ENCODE assay signal across 8 cellular contexts in the genomic region with DNA sequence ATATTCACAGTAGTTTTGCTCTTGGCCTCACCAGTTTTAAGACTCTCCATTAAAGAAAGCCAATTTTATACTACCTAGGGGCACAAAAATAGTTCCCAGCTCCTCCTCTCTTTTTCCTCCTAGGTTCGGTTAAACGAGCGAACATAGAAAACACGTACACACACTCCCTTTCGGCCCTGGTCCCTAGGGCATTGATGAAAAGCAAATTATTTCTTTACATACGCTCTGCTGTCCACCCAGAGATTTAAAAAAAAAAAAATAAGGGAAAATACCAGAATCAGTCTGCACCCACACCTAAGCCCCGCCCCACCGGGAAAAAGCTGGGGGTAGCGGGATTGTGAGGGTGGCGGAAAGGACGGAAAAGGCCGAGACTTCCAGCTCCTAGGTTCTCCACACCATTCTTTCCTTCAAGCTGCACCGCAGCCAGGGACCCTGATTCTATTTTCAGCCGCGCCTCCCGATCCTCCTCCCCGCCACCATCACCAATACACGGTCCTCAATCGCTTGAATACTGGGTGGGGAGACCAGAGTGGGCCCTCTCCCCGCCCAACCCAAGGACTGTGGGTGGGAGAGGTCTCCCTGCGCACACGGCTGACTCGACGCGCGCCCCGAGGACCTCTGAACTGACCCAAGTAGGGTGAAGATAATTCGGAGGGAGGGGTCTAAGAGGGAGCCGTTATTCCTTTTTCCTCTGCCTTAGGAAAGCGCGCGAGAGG. TPM values are rescaled to one million over a fixed set of nuclear protein-coding genes. Genes with fewer than 3 reads are reported as not detected.
DNase-seq lines count a peak whose midpoint lies in the region; ATAC-seq and TF ChIP-seq lines count a peak whose summit lies in the region.

No MANE protein-coding gene starts in this region.

- WGBS in thyroid gland, 2 donors = 1 to 2% methylated on average over 26 to 32 of the region's 32 CpGs

- ATAC-seq in GM18511 (IDR thresholded peaks at IDR 0.05; ENCODE audit: unreplicated experiment) (peak; percentile 13), HG03520 (IDR thresholded peaks at IDR 0.05; ENCODE audit: unreplicated experiment) (peak; percentile 1)

- H3K36me3 ChIP-seq in BJ (ENCODE audit: control insufficient read depth, insufficient read depth, low read length) (no peaks in the 10 kb centered on the region), thyroid gland (no peaks in the 10 kb centered on the region)

- H3K9me3 ChIP-seq in thyroid gland = no peaks in the 10 kb centered on the region

- TF ChIP-seq POLR2A in thyroid gland (IDR thresholded peaks at IDR 0.05) = no peak

- TF ChIP-seq CTCF in BJ (IDR thresholded peaks at IDR 0.05; ENCODE audit: insufficient read depth, low read depth, low read length) (no peak), thyroid gland (IDR thresholded peaks at IDR 0.05) (no peak)

- CTCF ChIA-PET in BJ (lab: Yijun Ruan, JAX) = interaction anchor here (1.1 kb wide), 1 partner anchor 37 kb away, joined by 3 read pairs; no protein-coding TSS in a partner anchor

- H3K4me3 ChIP-seq in BJ (ENCODE audit: low read depth, low read length) = peak overlapping the region; percentile 100
- H3K4me3 ChIP-seq in thyroid gland (replicated peaks in 1 of 3) = peak overlapping the region; percentile 69 to 94 (median 78)

- DNase-seq in BJ (ENCODE audit: low read depth) = no peak
- peak; percentile 73 for DNase-seq in SK-N-DZ (ENCODE audit: low spot score)
- peak; percentile 36 for DNase-seq in dedifferentiated amniotic fluid mesenchymal stem cell (ENCODE audit: extremely low spot score)
- peak; percentile 40 for DNase-seq in medulla oblongata (ENCODE audit: extremely low spot score)
- DNase-seq in thyroid gland = peak; percentile 48 to 54
- no peak for DNase-seq in MV-4-11 (lab: John Stamatoyannopoulos, UW)

- H3K4me1 ChIP-seq in thyroid gland = peaks cover 13 to 24% of the 10 kb centered on the region in 2 donors

- intact Hi-C loops in thyroid gland (cut with DNase I) = no loop called here

- no peaks in the 10 kb centered on the region for H3K27me3 ChIP-seq in BJ (ENCODE audit: control insufficient read depth, insufficient read depth, low read length)
- no peaks in the 10 kb centered on the region for H3K27me3 ChIP-seq in thyroid gland

- POLR2A ChIA-PET in BJ (lab: Charles Lee) = no interaction called here

- H3K27ac ChIP-seq in thyroid gland = peak overlapping the region; percentile 77 to 95 (median 92)

RNA-seq across cellular contexts. Expression of a gene that starts 0.8 kb away (rescaled TPM):
- 60.6 and 70.2 TPM in 2 replicates for polyA plus RNA-seq in BJ (2011; rRNA removed)
- polyA minus RNA-seq in BJ (2011; rRNA and poly(A)+ RNA removed) = 58.3 and 91.6 TPM in 2 replicates
- 51.5 and 53.3 TPM in 2 replicates for polyA plus RNA-seq in SK-N-DZ (2014; cell fraction: cytosol; rRNA removed)
- polyA plus RNA-seq in SK-N-DZ (2014; cell fraction: nucleus; rRNA removed) = 30.5 and 35.1 TPM in 2 replicates
- total RNA-seq in thyroid gland = 100 to 1,000 TPM in 1 of 4 donors, 10 to 100 TPM in 3; 64.8 to 120 (median 88.0) TPM

RNA-seq across cellular contexts. Expression of a gene that starts 14.3 kb away (rescaled TPM):
- polyA plus RNA-seq in BJ (2011; rRNA removed) = 202 and 322 TPM in 2 replicates
- 55.0 and 80.2 TPM in 2 replicates for polyA minus RNA-seq in BJ (2011; rRNA and poly(A)+ RNA removed)
- polyA plus RNA-seq in SK-N-DZ (2014; cell fraction: cytosol; rRNA removed) = 362 and 398 TPM in 2 replicates
- 163 and 239 TPM in 2 replicates for polyA plus RNA-seq in SK-N-DZ (2014; cell fraction: nucleus; rRNA removed)
- 100 to 1,000 TPM in 3 of 4 donors, 10 to 100 TPM in 1; 71.0 to 236 (median 172) TPM for total RNA-seq in thyroid gland

Comparison
In these comparisons a context has a peak if more than half of its experiments do, and no peak if none do; other contexts are left out.
1. DNase-seq: peak in SK-N-DZ (single experiment), dedifferentiated amniotic fluid mesenchymal stem cell (single experiment), medulla oblongata (single experiment) and thyroid gland (2 of 2); none in BJ (single experiment) and MV-4-11 (single experiment).